ENCODE assay signal across 6 cellular contexts in the genomic region with DNA sequence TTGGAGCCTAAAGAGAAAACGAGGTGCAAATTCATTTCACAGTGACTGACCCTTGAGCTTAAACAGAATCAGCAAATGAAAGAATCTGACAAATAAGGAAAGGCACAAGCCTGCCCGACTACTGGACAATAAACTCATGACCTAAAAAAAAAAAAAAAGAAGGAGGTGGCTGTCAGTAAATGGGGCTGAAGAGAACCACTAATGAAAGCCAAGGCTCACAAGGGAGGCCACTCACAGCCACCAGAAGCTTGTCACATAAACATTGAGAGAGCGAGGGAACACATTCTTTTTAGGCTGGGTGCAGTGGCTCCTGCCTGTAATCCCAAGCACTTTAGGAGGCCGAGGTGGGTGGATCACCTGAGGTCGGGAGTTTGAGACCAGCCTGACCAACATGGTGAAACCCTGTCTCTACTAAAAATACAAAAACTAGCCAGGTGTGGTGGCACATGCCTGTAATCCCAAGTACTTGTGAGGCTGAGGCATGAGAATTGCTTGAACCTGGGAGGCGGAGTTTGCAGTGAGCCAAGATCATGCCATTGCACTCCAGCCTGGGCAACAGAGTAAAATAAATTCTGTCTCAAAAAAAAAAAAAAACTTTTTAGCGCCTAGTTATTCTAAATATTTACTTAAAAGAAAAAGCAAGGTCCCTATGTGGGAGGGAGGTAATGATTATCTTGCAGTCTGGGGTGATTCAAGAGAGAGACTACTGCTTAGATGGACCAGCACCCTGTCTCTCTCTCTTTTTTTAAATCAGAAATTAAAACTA. TPM values are rescaled to one million over a fixed set of nuclear protein-coding genes. Genes with fewer than 3 reads are reported as not detected.
"Had no signal": no experiment of that assay in that cellular context is flagged by ENCODE, and none has a peak within 500 bp of the region (broad histone marks: within the 10 kb centered on the region; RNA-seq: fewer than 3 reads in every experiment).

No MANE protein-coding gene starts in this region.

RNA-seq across cellular contexts. Expression of a gene that starts 4.0 kb away (rescaled TPM):
- total RNA-seq: H4, H7, HFFc6, HT1080, IMR-90, K562 had no signal
- polyA plus RNA-seq: IMR-90, K562 had no signal
